In the genomic region with DNA sequence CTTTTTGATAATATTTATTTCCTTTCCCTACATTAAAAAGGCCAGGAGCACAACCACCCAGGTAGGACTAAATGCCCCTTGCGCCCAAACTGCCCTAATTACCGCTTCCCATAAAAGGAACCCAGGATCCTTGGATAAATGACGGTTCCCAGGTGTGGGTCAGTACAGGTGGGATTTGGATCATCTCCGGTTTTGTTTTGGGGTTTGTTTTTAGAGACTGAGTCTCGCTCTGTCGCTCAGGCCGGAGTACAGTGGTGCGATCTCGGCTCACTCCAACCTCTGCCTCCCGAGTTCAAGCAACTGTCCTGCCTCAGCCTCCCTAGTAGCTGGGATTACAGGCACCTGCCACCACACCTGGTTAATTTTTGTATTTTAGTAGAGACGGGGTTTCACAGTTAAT, we compare ENCODE assay signal across 17 cellular contexts.
"Had no signal": no experiment of that assay in that cellular context is flagged by ENCODE, and none has a peak within 500 bp of the region (broad histone marks: within the 10 kb centered on the region; RNA-seq: fewer than 3 reads in every experiment).

No MANE protein-coding gene starts in this region.

- DNase-seq: activated CD4-positive, alpha-beta T cell treated with anti-CD3 and anti-CD28 coated beads for 1 hour; activated naive CD4-positive, alpha-beta T cell treated with anti-CD3 and anti-CD28 coated beads, Interleukin-2, amount 50 U/mL, for 16 hours; amygdala; body of pancreas; caudate nucleus; colonic mucosa; foreskin fibroblast; glutamatergic neuron; hypothalamus; kidney; mesenchymal stem cell; natural killer cell; stimulated activated CD4-positive, alpha-beta T cell treated with anti-CD3 and anti-CD28 coated beads, Interleukin-4, amount 100 ng/mL, for 1 hour; stimulated activated naive CD4-positive, alpha-beta T cell treated with Interleukin-2 at 50 U/mL for 16 hours; T-helper 1 cell; upper lobe of left lung had no signal

- H3K4me3 Mint-ChIP-seq: natural killer cell had no signal

- ATAC-seq: body of pancreas, natural killer cell, SK-N-SH treated with all-trans-retinoic acid at 6 μM for 48 hours had no signal

- H3K36me3 Mint-ChIP-seq: natural killer cell had no signal

- H3K9me3 Mint-ChIP-seq: natural killer cell had no signal
